In genomic region chr1:155977607-155978324, GRCh38 we compare ENCODE assay signal across 1 cellular context.
A peak's percentile ranks its signal among the peaks of the same experiment; 100 is the strongest.
TF ChIP-seq lines count a peak whose summit lies in the region.

No MANE protein-coding gene starts in this region.

TF ChIP-seq in IMR-90, 13 proteins besides CTCF, POLR2A, EP300 and RAD21:
- 0 out of 2 replicates have a peak, but pooled peaks have one; percentile 6 for TF ChIP-seq MAZ (IDR thresholded peaks at IDR 0.05; ENCODE audit: borderline replicate concordance, low read depth, low read length)
- no peak for TF ChIP-seq MXI1 (IDR thresholded peaks at IDR 0.05; ENCODE audit: borderline replicate concordance, low read depth, low read length)
TF ChIP-seq in IMR-90: peak in this region for 1.
